ENCODE assay signal across 12 cellular contexts in genomic region chr11:73189315-73189714, GRCh38. TPM values are rescaled to one million over a fixed set of nuclear protein-coding genes. Genes with fewer than 3 reads are reported as not detected.
DNase-seq lines count a peak whose midpoint lies in the region; ATAC-seq, FAIRE-seq and TF ChIP-seq lines count a peak whose summit lies in the region.
"Had no signal": no experiment of that assay in that cellular context is flagged by ENCODE, and none has a peak within 500 bp of the region (broad histone marks: within the 10 kb centered on the region; RNA-seq: fewer than 3 reads in every experiment).

No MANE protein-coding gene starts in this region.

- H2BK120ac ChIP-seq in mesendoderm (ENCODE audit: low read depth, low read length) = no peak overlapping the region

- peak overlapping the region in 1 of 2 donors; percentile 43 for H3K27ac Mint-ChIP-seq in stimulated activated naive CD8-positive, alpha-beta T cell treated with anti-CD3 and anti-CD28 coated beads, Interleukin-15, amount 100 ng/mL, for 72 hours
- H3K27ac Mint-ChIP-seq: activated naive CD8-positive, alpha-beta T cell had no signal

- H2AFZ ChIP-seq in K562 (ENCODE audit: low read depth, low read length) (no peak overlapping the region), hepatocyte (no peak overlapping the region)

- CTCF ChIA-PET in K562 (lab: Yijun Ruan, JAX; ENCODE audit: low intra/inter-chr PET ratio) = no interaction called here

- H3K9me2 ChIP-seq in hepatocyte (replicated peaks; ENCODE audit: insufficient read depth) = no peaks in the 10 kb centered on the region

- BruUV-seq in K562 (replicated peaks; lab: Mats Ljungman, UMichigan) = no TSS peak

- no peak for TF ChIP-seq RAD21 in K562 (CRISPR knock-in tag; conservative IDR thresholded peaks at IDR 0.05 in 1 of 2, IDR thresholded peaks at IDR 0.05 in 1 of 2)

- H4K20me1 ChIP-seq in K562 (replicated peaks; ENCODE audit: control insufficient read depth, insufficient read depth, low read length) = peaks cover 3% of the 10 kb centered on the region; the same call in 1 of the 2 replicates
- H4K20me1 ChIP-seq in hepatocyte (ENCODE audit: insufficient read depth, poor library complexity, severe bottlenecking) = no peaks in the 10 kb centered on the region

- H2BK15ac ChIP-seq in mesendoderm (replicated peaks; ENCODE audit: low read depth) = no peak overlapping the region

- H3K23ac ChIP-seq in mesendoderm (ENCODE audit: low read length) = no peak overlapping the region

- H3K79me1 ChIP-seq in mesendoderm (ENCODE audit: low read length) = no peaks in the 10 kb centered on the region

- intact Hi-C loops in K562 (cut with micrococcal nuclease) = no loop called here
- intact Hi-C loops in stomach (cut with DNase I; ENCODE audit: low total_unique reads) = no loop called here

- peaks cover 20 to 41% of the 10 kb centered on the region in 2 experiments; a peak in 4 of 5 replicates for H3K27me3 ChIP-seq in K562 (ENCODE audit: control insufficient read depth in 2 of 2, insufficient read depth in 2 of 2, low read length in 2 of 2)
- peaks cover 0 to 10% (median 0%) of the 10 kb centered on the region in 3 donors for H3K27me3 ChIP-seq in stomach
- no peaks in the 10 kb centered on the region for H3K27me3 ChIP-seq in hepatocyte
- no peaks in the 10 kb centered on the region for H3K27me3 ChIP-seq in mesendoderm (ENCODE audit: insufficient read depth, low read length, poor library complexity)

- no peak for TF ChIP-seq EP300 in K562 (IDR thresholded peaks at IDR 0.05; ENCODE audit: low read length)
- TF ChIP-seq EP300 in stomach (IDR thresholded peaks at IDR 0.05) = no peak

- 0 out of 4 replicates have a peak overlapping the region, but pooled peaks of 1 of the 2 experiments have one; percentile 37 for H3K9ac ChIP-seq in K562 (ENCODE audit: insufficient read depth in 1 of 2, low read depth in 2 of 2, low read length in 2 of 2)
- H3K9ac ChIP-seq in mesendoderm (ENCODE audit: low read length) = no peak overlapping the region

- DNase-seq in activated CD8-positive, alpha-beta memory T cell treated with anti-CD3 and anti-CD28 coated beads, Interleukin-2, amount 50 U/mL, for 48 hours = peak; percentile 40
- DNase-seq in activated CD8-positive, alpha-beta memory T cell treated with anti-CD3 and anti-CD28 coated beads for 24 hours = no peak
- peak; percentile 92 for DNase-seq in KBM-7
- DNase-seq in K562 (ENCODE audit: extremely low read depth in 1 of 4, low spot score in 3 of 4) = no peak
- peak; percentile 29 for DNase-seq in stomach
- no peak for DNase-seq in stimulated activated naive CD8-positive, alpha-beta T cell treated with anti-CD3 and anti-CD28 coated beads, Interleukin-15, amount 100 ng/mL, for 72 hours
- DNase-seq in hepatocyte (ENCODE audit: low spot score) = no peak
- DNase-seq in mesendoderm = no peak
- DNase-seq: activated CD4-positive, alpha-beta T cell treated with anti-CD3 and anti-CD28 coated beads, Interleukin-2, amount 50 U/mL, for 1 hour; NCI-H187 had no signal

- peaks cover 0 to 15% of the 10 kb centered on the region in 2 experiments; a peak in 3 of 5 replicates for H3K4me1 ChIP-seq in K562 (replicated peaks in 1 of 2; ENCODE audit: control insufficient read depth in 2 of 2, insufficient read depth in 2 of 2, low read length in 2 of 2)
- peaks cover 0 to 46% (median 4%) of the 10 kb centered on the region in 4 donors for H3K4me1 ChIP-seq in stomach
- H3K4me1 ChIP-seq in hepatocyte (ENCODE audit: insufficient read depth) = no peaks in the 10 kb centered on the region
- no peaks in the 10 kb centered on the region for H3K4me1 ChIP-seq in mesendoderm (ENCODE audit: control insufficient read depth, low read depth, low read length)

- H3K36me3 ChIP-seq in K562 (ENCODE audit: control insufficient read depth, insufficient read depth, low read length) (no peaks in the 10 kb centered on the region), stomach (no peaks in the 10 kb centered on the region), hepatocyte (replicated peaks; ENCODE audit: insufficient read depth, low read depth) (no peaks in the 10 kb centered on the region), mesendoderm (ENCODE audit: control insufficient read depth, insufficient read depth, low read length) (no peaks in the 10 kb centered on the region)

- no peak overlapping the region for H2BK5ac ChIP-seq in mesendoderm (ENCODE audit: low read length)

- TF ChIP-seq POLR2A in K562 (conservative IDR thresholded peaks at IDR 0.05) (no peak), stomach (IDR thresholded peaks at IDR 0.05) (no peak)

- H3K27ac ChIP-seq in K562 (ENCODE audit: extremely low read depth, low read depth, low read length) (no peak overlapping the region), stomach (peak overlapping the region in 2 of 5 donors; percentile 26 to 35), hepatocyte (no peak overlapping the region), mesendoderm (ENCODE audit: low read depth, low read length) (no peak overlapping the region)

- 1% methylated on average over 8 of the region's 8 CpGs for WGBS in K562 (ENCODE audit: insufficient coverage, low coverage, missing lambda C conversion rate)
- WGBS in stomach, 5 donors = 64 to 80% (median 69%) methylated on average over 8 of the region's 8 CpGs
- 80% methylated on average over 8 of the region's 8 CpGs for WGBS in hepatocyte (ENCODE audit: low lambda C conversion rate, missing lambda C conversion rate)
- WGBS in mesendoderm (ENCODE audit: extremely low coverage, insufficient coverage, low lambda C conversion rate) = no CpG with 5 or more reads among the region's 8 CpGs

- H3K79me2 ChIP-seq in K562 (ENCODE audit: control insufficient read depth, insufficient read depth, low read length) (no peaks in the 10 kb centered on the region), hepatocyte (no peaks in the 10 kb centered on the region), mesendoderm (ENCODE audit: control insufficient read depth, insufficient read depth, low read length) (no peaks in the 10 kb centered on the region)

- no peaks in the 10 kb centered on the region for H3K9me3 ChIP-seq in K562 (replicated peaks; ENCODE audit: control insufficient read depth, insufficient read depth, low read depth, low read length)
- H3K9me3 ChIP-seq in stomach = no peaks in the 10 kb centered on the region
- no peaks in the 10 kb centered on the region for H3K9me3 ChIP-seq in hepatocyte (ENCODE audit: low read depth)

- no peak overlapping the region for H4K8ac ChIP-seq in mesendoderm (ENCODE audit: low read depth, low read length)

- H3K4me2 ChIP-seq in K562 (ENCODE audit: insufficient read depth, low read length) (no peak overlapping the region), hepatocyte (no peak overlapping the region), mesendoderm (ENCODE audit: low read length) (no peak overlapping the region)

- no peak for FAIRE-seq in K562 (lab: Jason Lieb, UNC)

- H3K4ac ChIP-seq in mesendoderm (ENCODE audit: low read depth, low read length) = no peak overlapping the region

- no peak overlapping the region for H3K56ac ChIP-seq in mesendoderm (ENCODE audit: low read length)

- peaks cover 33% of the 10 kb centered on the region for H3K27me3 Mint-ChIP-seq in stimulated activated naive CD8-positive, alpha-beta T cell treated with anti-CD3 and anti-CD28 coated beads, Interleukin-15, amount 100 ng/mL, for 72 hours

- no peak overlapping the region for H3K18ac ChIP-seq in mesendoderm (ENCODE audit: low read length)

- no peak overlapping the region for H4K5ac ChIP-seq in mesendoderm (ENCODE audit: low read length)

- no peak overlapping the region for H2AK5ac ChIP-seq in mesendoderm (ENCODE audit: low read length)

- no peaks in the 10 kb centered on the region for H3K9me3 Mint-ChIP-seq in stimulated activated naive CD8-positive, alpha-beta T cell treated with anti-CD3 and anti-CD28 coated beads, Interleukin-15, amount 100 ng/mL, for 72 hours

- no peaks in the 10 kb centered on the region for H3K9me1 ChIP-seq in K562 (ENCODE audit: control insufficient read depth, insufficient read depth, low read length)

- H3K4me3 Mint-ChIP-seq in stimulated activated naive CD8-positive, alpha-beta T cell treated with anti-CD3 and anti-CD28 coated beads, Interleukin-15, amount 100 ng/mL, for 72 hours = no peak overlapping the region
- H3K4me3 Mint-ChIP-seq: activated naive CD8-positive, alpha-beta T cell had no signal

- no peak overlapping the region for H3K4me3 ChIP-seq in K562
- H3K4me3 ChIP-seq in stomach = no peak overlapping the region
- no peak overlapping the region for H3K4me3 ChIP-seq in hepatocyte
- H3K4me3 ChIP-seq in mesendoderm (ENCODE audit: low read length) = no peak overlapping the region

- ATAC-seq in K562 = no peak
- ATAC-seq in stimulated activated naive CD8-positive, alpha-beta T cell treated with anti-CD3 and anti-CD28 coated beads, Interleukin-15, amount 100 ng/mL, for 72 hours = no peak

- peaks cover 6% of the 10 kb centered on the region for H3K4me1 Mint-ChIP-seq in stimulated activated naive CD8-positive, alpha-beta T cell treated with anti-CD3 and anti-CD28 coated beads, Interleukin-15, amount 100 ng/mL, for 72 hours

- POLR2A ChIA-PET in K562 (lab: Yijun Ruan, JAX) = interaction anchor here (0.5 to 0.6 kb wide), 4 partner anchors 18 to 1134 kb away, joined by 3 to 4 read pairs (median 3); no protein-coding TSS in a partner anchor

- in situ Hi-C loops in KBM-7 (cut with MboI; ENCODE audit: low pct_unique_long_range_greater_than_20kb, low sequenced_read_pairs) (no loop called here), K562 (cut with MboI) (loop anchor here (5.0 to 10.0 kb wide), 3 partner anchors 48 to 465 kb away; no protein-coding TSS in a partner anchor)

- TF ChIP-seq CTCF in K562 (IDR thresholded peaks at IDR 0.05 in 2 of 3, conservative IDR thresholded peaks at IDR 0.05 in 1 of 3; ENCODE audit: insufficient read depth in 2 of 3, low read depth in 1 of 3, low read length in 3 of 3) (no peak), stomach (IDR thresholded peaks at IDR 0.05) (no peak), hepatocyte (IDR thresholded peaks at IDR 0.05; ENCODE audit: poor library complexity) (no peak)

RNA-seq across cellular contexts. Expression of gene P2RY2, which starts 28.8 kb away (rescaled TPM):
- total RNA-seq in K562 (2011; cell fraction: chromatin; rRNA removed; ENCODE audit: low replicate concordance) = not detected in 2 replicates
- total RNA-seq in K562 (2011; cell fraction: nucleolus; rRNA removed) = not detected in 2 replicates
- not detected in 2 replicates for total RNA-seq in K562 (2011; cell fraction: nucleoplasm; rRNA removed)
- not detected in 2 replicates for total RNA-seq in K562 (2014; rRNA removed)
- not detected in 2 replicates for total RNA-seq in K562 (2014; rRNA removed; fragmentation: Illumina TruSeq; extraction: Trizol)
- not detected in 2 replicates for total RNA-seq in K562 (2015; rRNA removed; fragmentation: Illumina TruSeq; extraction: Trizol)
- not detected in 2 replicates for total RNA-seq in K562 (2021)
- not detected in 2 replicates for polyA plus RNA-seq in K562 (2011; rRNA removed)
- polyA plus RNA-seq in K562 (2011; cell fraction: cytosol; rRNA removed) = not detected in 2 replicates
- not detected in 2 replicates for polyA plus RNA-seq in K562 (2011; cell fraction: nucleus; rRNA removed)
- polyA plus RNA-seq in K562 (2012) = not detected in 2 replicates
- not detected in 2 replicates for polyA plus RNA-seq in K562 (2014; fragmentation: Illumina TruSeq; extraction: Trizol)
- not detected for polyA plus RNA-seq in K562 (2014; fragmentation: Nextera tagmentation; extraction: Ambion mirVana)
- polyA plus RNA-seq in K562 (2014; rRNA removed) = not detected in 2 replicates
- not detected in 2 replicates for polyA minus RNA-seq in K562 (2011; rRNA and poly(A)+ RNA removed)
- polyA minus RNA-seq in K562 (2011; cell fraction: cytosol; rRNA and poly(A)+ RNA removed) = not detected in 2 replicates
- not detected in 2 replicates for polyA minus RNA-seq in K562 (2011; cell fraction: nucleus; rRNA and poly(A)+ RNA removed)
- total RNA-seq in stomach = 10 to 100 TPM in 1 of 5 donors, 1 to 10 TPM in 2, not detected in 2; 1.0 to 13.3 (median 1.3) TPM
- polyA plus RNA-seq in stomach = 1 to 10 TPM in 1 of 3 donors, under 1 TPM in 1, not detected in 1; 0.81 to 4.7 TPM
- total RNA-seq in hepatocyte = 6.3 and 6.7 TPM in 2 replicates
- polyA plus RNA-seq in hepatocyte = 1.8 and 2.5 TPM in 2 replicates
- polyA plus RNA-seq in mesendoderm (2013, experiment 1 of 2) = 0.69 TPM
- polyA plus RNA-seq in mesendoderm (2013, experiment 2 of 2) = 0.78 TPM
- total RNA-seq: A172 had no signal

RNA-seq across cellular contexts. Expression of gene FCHSD2, which starts 47.2 kb away (rescaled TPM):
- total RNA-seq in K562 (2011; cell fraction: chromatin; rRNA removed; ENCODE audit: low replicate concordance) = 11.7 and 39.3 TPM in 2 replicates
- total RNA-seq in K562 (2011; cell fraction: nucleolus; rRNA removed) = 6.3 and 8.0 TPM in 2 replicates
- 8.4 and 12.2 TPM in 2 replicates for total RNA-seq in K562 (2011; cell fraction: nucleoplasm; rRNA removed)
- 2.2 and 2.4 TPM in 2 replicates for total RNA-seq in K562 (2014; rRNA removed)
- total RNA-seq in K562 (2014; rRNA removed; fragmentation: Illumina TruSeq; extraction: Trizol) = 6.4 and 8.8 TPM in 2 replicates
- total RNA-seq in K562 (2015; rRNA removed; fragmentation: Illumina TruSeq; extraction: Trizol) = 6.3 and 7.9 TPM in 2 replicates
- total RNA-seq in K562 (2021) = 14.0 and 14.7 TPM in 2 replicates
- 8.0 and 8.2 TPM in 2 replicates for polyA plus RNA-seq in K562 (2011; rRNA removed)
- polyA plus RNA-seq in K562 (2011; cell fraction: cytosol; rRNA removed) = 3.9 and 5.4 TPM in 2 replicates
- polyA plus RNA-seq in K562 (2011; cell fraction: nucleus; rRNA removed) = 9.0 and 9.5 TPM in 2 replicates
- 7.6 and 9.4 TPM in 2 replicates for polyA plus RNA-seq in K562 (2012)
- 9.1 and 10.8 TPM in 2 replicates for polyA plus RNA-seq in K562 (2014; fragmentation: Illumina TruSeq; extraction: Trizol)
- 1 to 10 TPM; 1.8 to 3.2 TPM for polyA plus RNA-seq in K562 (2014; fragmentation: Nextera tagmentation; extraction: Ambion mirVana)
- 8.7 and 9.0 TPM in 2 replicates for polyA plus RNA-seq in K562 (2014; rRNA removed)
- polyA minus RNA-seq in K562 (2011; rRNA and poly(A)+ RNA removed) = 9.1 and 10.5 TPM in 2 replicates
- polyA minus RNA-seq in K562 (2011; cell fraction: cytosol; rRNA and poly(A)+ RNA removed) = 8.4 and 10.1 TPM in 2 replicates
- polyA minus RNA-seq in K562 (2011; cell fraction: nucleus; rRNA and poly(A)+ RNA removed) = 5.5 and 9.7 TPM in 2 replicates
- total RNA-seq in stomach = 10 to 100 TPM; 11.6 to 64.3 (median 21.8) TPM
- polyA plus RNA-seq in stomach = 1 to 10 TPM; 5.7 to 9.8 (median 9.6) TPM
- total RNA-seq in hepatocyte = 13.1 and 14.2 TPM in 2 replicates
- polyA plus RNA-seq in hepatocyte = 9.1 and 11.0 TPM in 2 replicates
- 4.9 TPM for polyA plus RNA-seq in mesendoderm (2013, experiment 1 of 2)
- 5.1 TPM for polyA plus RNA-seq in mesendoderm (2013, experiment 2 of 2)

Comparison
In these comparisons a context has a peak if more than half of its experiments do, and no peak if none do; other contexts are left out.
1. DNase-seq: peak in activated CD8-positive, alpha-beta memory T cell treated with anti-CD3 and anti-CD28 coated beads, Interleukin-2, amount 50 U/mL, for 48 hours (single experiment), KBM-7 (single experiment) and stomach (single experiment); none in activated CD8-positive, alpha-beta memory T cell treated with anti-CD3 and anti-CD28 coated beads for 24 hours (single experiment), K562 (0 of 4), stimulated activated naive CD8-positive, alpha-beta T cell treated with anti-CD3 and anti-CD28 coated beads, Interleukin-15, amount 100 ng/mL, for 72 hours (0 of 2), hepatocyte (single experiment) and mesendoderm (single experiment).